9 cellular contexts compared by ENCODE assay signal in the genomic region with DNA sequence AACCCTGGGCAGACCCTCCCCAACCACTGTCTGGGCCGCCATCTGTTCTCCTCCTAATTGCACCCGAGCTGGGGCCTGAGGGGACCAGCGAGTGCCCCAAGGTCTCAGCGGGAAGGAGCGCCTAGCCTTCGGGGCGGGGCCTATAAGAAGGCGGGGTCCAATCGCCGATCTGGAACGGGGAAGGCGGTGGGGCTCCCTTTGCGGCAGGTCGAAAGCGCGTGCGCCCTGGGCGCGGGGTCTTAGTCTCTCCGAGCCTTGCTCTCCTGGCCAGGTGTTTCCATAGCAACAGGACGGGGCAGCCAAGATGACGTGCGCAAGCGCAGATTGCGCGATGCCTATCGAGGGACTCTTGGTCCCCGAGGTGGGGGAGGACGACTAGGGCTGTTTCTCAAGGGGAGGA. TPM values are rescaled to one million over a fixed set of nuclear protein-coding genes. Genes with fewer than 3 reads are reported as not detected.
A peak's percentile ranks its signal among the peaks of the same experiment; 100 is the strongest.
DNase-seq lines count a peak whose midpoint lies in the region; ATAC-seq and TF ChIP-seq lines count a peak whose summit lies in the region.
"Had no signal": no experiment of that assay in that cellular context is flagged by ENCODE, and none has a peak within 500 bp of the region (broad histone marks: within the 10 kb centered on the region; RNA-seq: fewer than 3 reads in every experiment).

No MANE protein-coding gene starts in this region.

- H3K9me3 Mint-ChIP-seq in natural killer cell: no peaks in the 10 kb centered on the region

- no peak overlapping the region for H3K9ac ChIP-seq in colonic mucosa (ENCODE audit: low read depth in 2 of 2, low read length in 2 of 2)

- TF ChIP-seq CTCF in DOHH2 (IDR thresholded peaks at IDR 0.05; ENCODE audit: low read depth, low read length, poor library complexity, severe bottlenecking) (no peak), colonic mucosa (IDR thresholded peaks at IDR 0.05) (no peak), natural killer cell (IDR thresholded peaks at IDR 0.05) (no peak)

- peaks cover 6% of the 10 kb centered on the region for H3K27me3 ChIP-seq in DOHH2 (ENCODE audit: control insufficient read depth, low read length)
- H3K27me3 ChIP-seq in colonic mucosa: peaks cover 36% of the 10 kb centered on the region

- H3K9me2 ChIP-seq in DOHH2 (replicated peaks; ENCODE audit: control insufficient read depth, low read length): no peaks in the 10 kb centered on the region

- intact Hi-C loops in colonic mucosa (cut with DNase I) (no loop called here), natural killer cell (cut with micrococcal nuclease) (loop anchor here (5.0 kb wide), 1 partner anchor 34 kb away; the partner anchor contains the start of gene RNASEH2A)

- DNase-seq in NCI-H2171 (lab: John Stamatoyannopoulos, UW): peak; percentile 93
- DNase-seq in colonic mucosa: no peak
- DNase-seq in natural killer cell: no peak
- DNase-seq in GM19238 (ENCODE audit: insufficient read length, low spot score): no peak
- no peak for DNase-seq in Kasumi-1 (lab: John Stamatoyannopoulos, UW)
- DNase-seq in activated CD4-positive, CD25-positive, alpha-beta regulatory T cell (lab: John Stamatoyannopoulos, UW): no peak

- H3K27me3 Mint-ChIP-seq in natural killer cell (ENCODE audit: low read depth in 2 of 2): peaks cover 48 to 54% of the 10 kb centered on the region in 2 donors

- peaks cover 13% of the 10 kb centered on the region; the same call in 1 of the 2 replicates for H4K20me1 ChIP-seq in DOHH2 (ENCODE audit: control insufficient read depth, insufficient read depth, low read depth, low read length)

- peaks cover 36% of the 10 kb centered on the region for H3K4me1 ChIP-seq in DOHH2 (ENCODE audit: control insufficient read depth, low read length)
- H3K4me1 ChIP-seq in colonic mucosa: no peaks in the 10 kb centered on the region

- no peaks in the 10 kb centered on the region for H3K79me2 ChIP-seq in DOHH2 (ENCODE audit: control insufficient read depth, low read length)

- no peaks in the 10 kb centered on the region for H3K36me3 Mint-ChIP-seq in natural killer cell

- H3K4me1 Mint-ChIP-seq in natural killer cell: peaks cover 16 to 34% of the 10 kb centered on the region in 2 donors

- H3K9me3 ChIP-seq in DOHH2 (ENCODE audit: control insufficient read depth, insufficient read depth, low read length) (no peaks in the 10 kb centered on the region), colonic mucosa (no peaks in the 10 kb centered on the region)

- peak overlapping the region; percentile 23; the same call in 1 of the 2 replicates for H3K4me2 ChIP-seq in DOHH2 (ENCODE audit: low read length)

- H3F3A ChIP-seq in DOHH2 (ENCODE audit: control insufficient read depth, insufficient read depth): peaks cover 21% of the 10 kb centered on the region

- H3K4me3 Mint-ChIP-seq in natural killer cell: peak overlapping the region; percentile 48

- H3K27ac ChIP-seq in DOHH2 (ENCODE audit: low read depth, low read length) (no peak overlapping the region), colonic mucosa (no peak overlapping the region)

- H3K27ac Mint-ChIP-seq in natural killer cell: no peak overlapping the region

- H3K4me3 ChIP-seq in DOHH2 (ENCODE audit: low read length): no peak overlapping the region
- peak overlapping the region; percentile 13 for H3K4me3 ChIP-seq in colonic mucosa

- no peak for ATAC-seq in natural killer cell
- ATAC-seq in HG03039 (IDR thresholded peaks at IDR 0.05; ENCODE audit: unreplicated experiment): no peak

- H3K36me3 ChIP-seq in DOHH2 (ENCODE audit: control insufficient read depth, low read length): no peaks in the 10 kb centered on the region
- no peaks in the 10 kb centered on the region for H3K36me3 ChIP-seq in colonic mucosa

RNA-seq across cellular contexts. Expression of gene MAST1, which starts 2.8 kb away (rescaled TPM):
- total RNA-seq in colonic mucosa (1 to 10 TPM in 1 of 2 donors, under 1 TPM in 1; 0.42 to 1.4 TPM), natural killer cell (under 1 TPM in 2 of 3 donors, not detected in 1; 0.07 to 0.88 TPM)

RNA-seq across cellular contexts. Expression of gene RTBDN, which starts 6.7 kb away (rescaled TPM):
- total RNA-seq in colonic mucosa: under 1 TPM in 1 of 2 donors, not detected in 1; 0.35 TPM
- not detected for total RNA-seq in natural killer cell
- total RNA-seq: urinary bladder had no signal

RNA-seq across cellular contexts. Expression of gene RNASEH2A, which starts 34.7 kb away (rescaled TPM):
- total RNA-seq in colonic mucosa (10 to 100 TPM in 1 of 2 donors, 1 to 10 TPM in 1; 8.8 to 44.8 TPM), natural killer cell (1 to 10 TPM; 6.6 to 8.7 (median 7.4) TPM)

RNA-seq across cellular contexts. Expression of gene THSD8, which starts 39.2 kb away (rescaled TPM):
- total RNA-seq in colonic mucosa (10 to 100 TPM in 1 of 2 donors, 1 to 10 TPM in 1; 6.5 to 18.5 TPM), natural killer cell (1 to 10 TPM; 1.7 to 2.8 (median 2.2) TPM)
- total RNA-seq: urinary bladder had no signal

RNA-seq across cellular contexts. Expression of gene PRDX2, which starts 39.5 kb away (rescaled TPM):
- 100 to 1,000 TPM; 347 to 417 TPM for total RNA-seq in colonic mucosa
- total RNA-seq in natural killer cell: 10 to 100 TPM; 28.8 to 67.1 (median 66.9) TPM
